10 cellular contexts compared by ENCODE assay signal in the genomic region with DNA sequence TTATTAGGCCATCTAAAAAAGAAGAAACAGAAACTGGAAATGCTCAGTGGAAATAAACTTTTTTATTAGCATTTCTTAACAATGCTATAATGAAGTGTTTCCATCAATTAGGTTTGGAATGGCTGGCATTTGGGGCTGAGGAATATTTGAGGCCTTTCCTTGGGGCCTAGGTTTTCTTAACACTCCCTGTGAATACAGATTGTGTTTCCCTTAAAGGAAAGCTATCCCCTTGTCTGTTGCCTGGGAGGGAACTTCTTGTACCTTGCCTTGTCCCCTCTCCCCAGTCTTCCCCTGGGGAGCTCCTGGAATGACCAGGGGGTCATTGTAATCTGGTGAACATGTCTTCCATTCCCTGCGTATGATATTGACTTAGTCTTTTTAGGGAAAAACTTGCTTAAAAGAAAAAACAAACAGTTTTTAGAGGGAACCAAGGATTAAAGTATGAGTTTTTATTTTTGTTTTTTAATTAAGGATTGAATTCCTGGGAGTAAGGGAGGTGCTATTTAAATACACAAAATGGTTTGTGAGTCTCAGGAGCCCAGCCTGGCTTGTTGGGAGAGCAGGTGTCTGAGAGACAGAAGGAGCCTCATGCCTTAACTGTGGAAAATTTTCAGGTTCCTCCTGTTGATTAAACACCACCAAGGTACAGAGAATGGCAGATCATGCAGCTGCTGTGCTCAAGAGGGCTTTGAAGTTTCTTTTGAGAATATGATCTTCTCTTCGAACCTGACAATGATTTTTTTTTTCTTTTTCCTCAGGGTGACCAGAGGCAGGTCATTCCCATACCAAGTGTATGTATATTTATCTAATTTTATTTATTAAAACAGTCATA. TPM values are rescaled to one million over a fixed set of nuclear protein-coding genes. Genes with fewer than 3 reads are reported as not detected.
DNase-seq lines count a peak whose midpoint lies in the region; ATAC-seq and TF ChIP-seq lines count a peak whose summit lies in the region.
"Had no signal": no experiment of that assay in that cellular context is flagged by ENCODE, and none has a peak within 500 bp of the region (broad histone marks: within the 10 kb centered on the region; RNA-seq: fewer than 3 reads in every experiment).

No MANE protein-coding gene starts in this region.

- ATAC-seq in stimulated activated naive CD8-positive, alpha-beta T cell treated with anti-CD3 and anti-CD28 coated beads, Interleukin-15, Interleukin-2, amounts not matched to agents 100 U/mL and 50 U/mL, for 24 hours, result no peak
- ATAC-seq in HG03175 (IDR thresholded peaks at IDR 0.05; ENCODE audit: unreplicated experiment) (no peak), body of pancreas (no peak), HG03354 (IDR thresholded peaks at IDR 0.05; ENCODE audit: poor library complexity, severe bottlenecking, unreplicated experiment) (no peak)

- H3K27ac ChIP-seq in body of pancreas, result peak overlapping the region in 1 of 4 donors; percentile 7
- H3K27ac ChIP-seq: cardiac muscle cell had no signal

- TF ChIP-seq POLR2A in body of pancreas (IDR thresholded peaks at IDR 0.05), result no peak

- H3K4me3 ChIP-seq in body of pancreas, result no peak overlapping the region
- H3K4me3 ChIP-seq: cardiac muscle cell had no signal

- peaks cover 12% of the 10 kb centered on the region for H3K4me1 ChIP-seq in body of pancreas

- no peak for DNase-seq in stimulated activated naive CD8-positive, alpha-beta T cell treated with anti-CD3 and anti-CD28 coated beads, Interleukin-15, Interleukin-2, amounts not matched to agents 100 U/mL and 50 U/mL, for 24 hours
- DNase-seq in body of pancreas, result no peak
- DNase-seq in DMS53 treated with DMSO at 0.1 percent for 48 hours (lab: John Stamatoyannopoulos, UW; ENCODE audit: unreplicated experiment), result no peak
- DNase-seq: activated CD4-positive, alpha-beta T cell treated with anti-CD3 and anti-CD28 coated beads for 4 hours had no signal

- no peak overlapping the region for H3K4me3 Mint-ChIP-seq in stimulated activated naive CD8-positive, alpha-beta T cell treated with anti-CD3 and anti-CD28 coated beads, Interleukin-15, Interleukin-2, amounts not matched to agents 100 ng/mL and 50 ng/mL, for 24 hours
- H3K4me3 Mint-ChIP-seq in dendritic cell treated with granulocyte-macrophage colony-stimulating factor and Interleukin-4, amounts not matched to agents 40 ng/mL and 50 ng/mL, for 4 days, result no peak overlapping the region
- peak overlapping the region in 1 of 3 experiments; percentile 24 for H3K4me3 Mint-ChIP-seq in nephron

- peak overlapping the region; percentile 69 for H3K27ac Mint-ChIP-seq in stimulated activated naive CD8-positive, alpha-beta T cell treated with anti-CD3 and anti-CD28 coated beads, Interleukin-15, Interleukin-2, amounts not matched to agents 100 ng/mL and 50 ng/mL, for 24 hours
- peak overlapping the region; percentile 79 for H3K27ac Mint-ChIP-seq in dendritic cell treated with granulocyte-macrophage colony-stimulating factor and Interleukin-4, amounts not matched to agents 40 ng/mL and 50 ng/mL, for 4 days
- peak overlapping the region; percentile 93 to 97 (median 93) for H3K27ac Mint-ChIP-seq in nephron

- no peaks in the 10 kb centered on the region for H3K27me3 ChIP-seq in body of pancreas
- H3K27me3 ChIP-seq: cardiac muscle cell had no signal

- TF ChIP-seq CTCF in nephron (IDR thresholded peaks at IDR 0.05; ENCODE audit: unreplicated experiment in 3 of 3), result no peak
- TF ChIP-seq CTCF in body of pancreas (IDR thresholded peaks at IDR 0.05), result no peak

- H3K4me1 Mint-ChIP-seq in stimulated activated naive CD8-positive, alpha-beta T cell treated with anti-CD3 and anti-CD28 coated beads, Interleukin-15, Interleukin-2, amounts not matched to agents 100 ng/mL and 50 ng/mL, for 24 hours (ENCODE audit: low read depth), result peaks cover 24% of the 10 kb centered on the region
- H3K4me1 Mint-ChIP-seq in dendritic cell treated with granulocyte-macrophage colony-stimulating factor and Interleukin-4, amounts not matched to agents 40 ng/mL and 50 ng/mL, for 4 days (ENCODE audit: low read depth), result peaks cover 30% of the 10 kb centered on the region
- peaks cover 36% of the 10 kb centered on the region for H3K4me1 Mint-ChIP-seq in nephron

- H3K27me3 Mint-ChIP-seq in stimulated activated naive CD8-positive, alpha-beta T cell treated with anti-CD3 and anti-CD28 coated beads, Interleukin-15, Interleukin-2, amounts not matched to agents 100 ng/mL and 50 ng/mL, for 24 hours, result no peaks in the 10 kb centered on the region
- H3K27me3 Mint-ChIP-seq in dendritic cell treated with granulocyte-macrophage colony-stimulating factor and Interleukin-4, amounts not matched to agents 40 ng/mL and 50 ng/mL, for 4 days, result no peaks in the 10 kb centered on the region
- no peaks in the 10 kb centered on the region for H3K27me3 Mint-ChIP-seq in nephron (ENCODE audit: low read depth)

- no peaks in the 10 kb centered on the region for H3K36me3 Mint-ChIP-seq in stimulated activated naive CD8-positive, alpha-beta T cell treated with anti-CD3 and anti-CD28 coated beads, Interleukin-15, Interleukin-2, amounts not matched to agents 100 ng/mL and 50 ng/mL, for 24 hours (ENCODE audit: low read depth)
- H3K36me3 Mint-ChIP-seq in dendritic cell treated with granulocyte-macrophage colony-stimulating factor and Interleukin-4, amounts not matched to agents 40 ng/mL and 50 ng/mL, for 4 days (ENCODE audit: low read depth), result peaks cover 10% of the 10 kb centered on the region
- H3K36me3 Mint-ChIP-seq in nephron (ENCODE audit: low read depth), result peaks cover 39% of the 10 kb centered on the region

- no peaks in the 10 kb centered on the region for H3K9me3 Mint-ChIP-seq in stimulated activated naive CD8-positive, alpha-beta T cell treated with anti-CD3 and anti-CD28 coated beads, Interleukin-15, Interleukin-2, amounts not matched to agents 100 ng/mL and 50 ng/mL, for 24 hours
- H3K9me3 Mint-ChIP-seq in dendritic cell treated with granulocyte-macrophage colony-stimulating factor and Interleukin-4, amounts not matched to agents 40 ng/mL and 50 ng/mL, for 4 days, result no peaks in the 10 kb centered on the region
- H3K9me3 Mint-ChIP-seq in nephron, result peaks cover 2% of the 10 kb centered on the region

- intact Hi-C loops in dendritic cell treated with granulocyte-macrophage colony-stimulating factor and Interleukin-4, amounts not matched to agents 40 ng/mL and 50 ng/mL, for 4 days (cut with micrococcal nuclease), result no loop called here
- intact Hi-C loops in body of pancreas (cut with DNase I), result no loop called here

- 58 to 72% methylated on average over 2 of the region's 2 CpGs for WGBS in body of pancreas, 2 donors

- no peaks in the 10 kb centered on the region for H3K9me3 ChIP-seq in body of pancreas

- H3K36me3 ChIP-seq in body of pancreas (replicated peaks in 1 of 2; ENCODE audit: insufficient read depth in 1 of 2, low read depth in 2 of 2), result no peaks in the 10 kb centered on the region
- H3K36me3 ChIP-seq: cardiac muscle cell had no signal

RNA-seq across cellular contexts. Expression of gene VILL, which starts 34.0 kb away (rescaled TPM):
- 10 to 100 TPM in 1 of 2 donors, 1 to 10 TPM in 1; 3.6 to 10.4 TPM for total RNA-seq in body of pancreas
